Comparison of ENCODE assay signal across 23 cellular contexts in the genomic region with DNA sequence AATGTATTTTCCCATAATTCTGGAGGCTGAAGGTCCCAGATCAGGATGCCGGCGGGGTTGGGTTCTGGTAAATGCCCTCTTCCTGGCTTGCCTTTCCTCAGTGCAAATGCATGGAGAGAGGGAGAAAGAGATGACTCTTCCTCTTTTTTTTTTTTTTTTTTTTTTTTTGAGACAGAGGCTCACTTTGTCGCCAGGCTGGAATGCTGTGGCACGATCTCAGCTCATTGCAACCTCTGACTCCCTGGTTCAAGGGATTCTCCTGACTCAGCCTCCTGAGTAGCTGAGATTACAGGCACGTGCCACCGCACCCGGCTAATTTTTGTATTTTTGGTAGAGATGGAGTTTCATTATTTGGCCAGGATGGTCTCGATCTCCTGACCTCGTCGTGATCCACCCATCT.
DNase-seq lines count a peak whose midpoint lies in the region; TF ChIP-seq lines count a peak whose summit lies in the region.
"Had no signal": no experiment of that assay in that cellular context is flagged by ENCODE, and none has a peak within 500 bp of the region (broad histone marks: within the 10 kb centered on the region; RNA-seq: fewer than 3 reads in every experiment).

No MANE protein-coding gene starts in this region.

- no peaks in the 10 kb centered on the region for H3K36me3 ChIP-seq in trophoblast cell (ENCODE audit: control insufficient read depth in 1 of 2, insufficient read depth in 2 of 2, low read length in 2 of 2)

- WGBS in trophoblast cell (ENCODE audit: extremely low coverage, insufficient coverage, insufficient read length) = no CpG with 5 or more reads among the region's 10 CpGs

- no peak overlapping the region for H3K23ac ChIP-seq in trophoblast cell (ENCODE audit: low read length)

- H3K4me3 ChIP-seq in epithelial cell of esophagus (ENCODE audit: low read length) (no peak overlapping the region), trophoblast cell (ENCODE audit: low read depth, low read length) (no peak overlapping the region)
- H3K4me3 ChIP-seq: GM23338 had no signal

- no peak overlapping the region for H3K9ac ChIP-seq in trophoblast cell (ENCODE audit: low read length)
- H3K9ac ChIP-seq: KMS-11 had no signal

- H3K14ac ChIP-seq in trophoblast cell (ENCODE audit: low read length) = no peak overlapping the region

- H3K79me2 ChIP-seq in trophoblast cell (ENCODE audit: control insufficient read depth, insufficient read depth, low read length, poor library complexity) = no peaks in the 10 kb centered on the region

- H3K4ac ChIP-seq in trophoblast cell (ENCODE audit: low read depth, low read length) = no peak overlapping the region

- no peaks in the 10 kb centered on the region for H3K9me3 ChIP-seq in trophoblast cell (ENCODE audit: insufficient read depth, low read depth, low read length)

- H2BK5ac ChIP-seq in trophoblast cell (ENCODE audit: low read depth, low read length, poor library complexity) = no peak overlapping the region

- H2BK120ac ChIP-seq in trophoblast cell (ENCODE audit: insufficient read depth, low read length, poor library complexity) = no peak overlapping the region

- H2BK12ac ChIP-seq in trophoblast cell (ENCODE audit: low read length) = no peak overlapping the region

- H2AK5ac ChIP-seq in trophoblast cell (ENCODE audit: low read length) = no peak overlapping the region

- DNase-seq in ELR (ENCODE audit: low read depth) (peak; percentile 46), M059J (ENCODE audit: low read depth) (peak; percentile 51), epithelial cell of esophagus (ENCODE audit: low read depth) (peak; percentile 36), trophoblast cell (no peak), NCI-H2081 treated with DMSO at 0.1 percent for 48 hours (lab: John Stamatoyannopoulos, UW) (no peak), CD1c-positive myeloid dendritic cell (ENCODE audit: extremely low spot score) (no peak), activated T-cell treated with anti-CD3 and anti-CD28 coated beads for 4 hours (no peak)
- no peak for DNase-seq in NK-92 treated with Interleukin-12 subunit alpha and Interleukin-12 subunit beta, amount 100 ng/mL, for 24 hours (lab: John Stamatoyannopoulos, UW)
- DNase-seq: C1 segment of cervical spinal cord; CD8-positive, alpha-beta T cell; DMS 273 treated with DMSO at 0.1 percent for 48 hours; DMS79 treated with DMSO at 0.1 percent for 48 hours; H9; NCI-H1092 treated with DMSO at 0.1 percent for 48 hours; NCI-H1436 treated with DMSO at 0.1 percent for 48 hours; NCI-H187 treated with DMSO at 0.1 percent for 48 hours; NCI-H2107; NCI-H2227 treated with DMSO at 0.1 percent for 48 hours; NCI-H510A; NCI-H69; SHP77 treated with DMSO at 0.1 percent for 48 hours had no signal

- peaks cover 4% of the 10 kb centered on the region for H3K79me1 ChIP-seq in trophoblast cell (ENCODE audit: low read length)

- H3K27me3 ChIP-seq in trophoblast cell (ENCODE audit: insufficient read depth, low read length) = no peaks in the 10 kb centered on the region

- no peak overlapping the region for H3K4me2 ChIP-seq in trophoblast cell (ENCODE audit: low read length)
- H3K4me2 ChIP-seq: GM23338, KMS-11 had no signal

- H3K18ac ChIP-seq in trophoblast cell (ENCODE audit: low read length) = no peak overlapping the region

- H4K8ac ChIP-seq in trophoblast cell (ENCODE audit: low read depth, low read length) = no peak overlapping the region

- H2AFZ ChIP-seq in trophoblast cell (ENCODE audit: insufficient read depth, low read length, poor library complexity) = no peak overlapping the region
- H2AFZ ChIP-seq: GM23338 had no signal

- H3K4me1 ChIP-seq in trophoblast cell (ENCODE audit: control insufficient read depth in 1 of 2, insufficient read depth in 2 of 2, low read length in 2 of 2) = peaks cover 8 to 16% of the 10 kb centered on the region in 2 experiments

- H3K27ac ChIP-seq in trophoblast cell (ENCODE audit: low read depth, low read length) = no peak overlapping the region
- H3K27ac ChIP-seq: KMS-11 had no signal

- TF ChIP-seq CTCF in epithelial cell of esophagus (IDR thresholded peaks at IDR 0.05; ENCODE audit: insufficient read depth, low read depth, low read length, missing control alignments) = no peak

- H4K12ac ChIP-seq in trophoblast cell (ENCODE audit: low read depth, low read length) = no peak overlapping the region

- peak overlapping the region; percentile 3 for H4K91ac ChIP-seq in trophoblast cell (ENCODE audit: low read depth, low read length)

Comparison
In these comparisons a context has a peak if more than half of its experiments do, and no peak if none do; other contexts are left out.
1. DNase-seq: peak in ELR (single experiment), M059J (single experiment) and epithelial cell of esophagus (single experiment); none in trophoblast cell (0 of 2), NCI-H2081 treated with DMSO at 0.1 percent for 48 hours (single experiment), CD1c-positive myeloid dendritic cell (single experiment), activated T-cell treated with anti-CD3 and anti-CD28 coated beads for 4 hours (single experiment) and NK-92 treated with Interleukin-12 subunit alpha and Interleukin-12 subunit beta, amount 100 ng/mL, for 24 hours (single experiment).